In the genomic region with DNA sequence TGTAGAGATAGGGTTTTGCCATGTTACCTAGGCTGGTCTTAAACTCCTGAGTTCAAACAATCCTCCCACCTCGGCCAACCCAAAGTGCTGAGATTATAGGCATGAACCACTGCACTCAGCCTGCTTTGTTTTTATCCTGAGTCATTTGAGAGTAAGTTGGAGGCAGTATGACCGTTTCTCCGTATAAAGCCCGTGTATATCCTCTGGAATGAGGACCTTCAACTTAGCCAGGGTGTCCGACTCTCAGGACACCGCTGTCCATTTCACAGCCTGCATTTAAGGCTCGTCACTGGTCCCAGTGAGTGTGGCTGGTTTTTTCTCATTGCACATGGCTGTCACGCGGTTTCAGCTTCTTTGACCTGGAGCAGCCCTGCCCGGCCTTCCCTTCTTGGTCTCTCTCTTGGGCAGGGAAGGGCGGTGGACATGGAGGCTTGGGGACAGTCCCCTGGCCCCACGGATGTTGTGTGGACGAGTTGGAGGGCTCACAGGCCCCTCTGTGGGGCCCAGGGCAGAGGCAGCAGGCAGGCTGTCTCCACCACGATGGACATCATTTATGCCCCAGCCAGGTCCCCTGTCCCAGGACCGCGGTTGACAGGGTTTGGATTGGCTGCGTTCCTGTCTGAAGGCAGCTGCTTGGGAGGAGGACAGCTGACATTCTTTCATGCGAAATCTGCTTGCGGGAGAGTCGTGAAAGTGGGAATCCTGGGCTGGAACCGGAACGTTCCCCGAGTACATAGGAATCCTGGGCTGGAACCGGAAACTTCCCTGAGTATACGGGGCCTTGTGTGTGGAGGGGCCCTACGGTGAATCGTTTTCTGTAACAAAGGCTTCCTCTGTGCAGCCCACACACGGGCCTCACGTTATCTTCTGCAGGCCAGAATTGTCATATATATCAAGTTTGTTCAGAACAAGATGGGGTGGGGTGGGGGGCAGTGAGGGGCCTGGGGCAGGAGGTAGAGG, we compare ENCODE assay signal across 1 cellular context.
TF ChIP-seq lines count a peak whose summit lies in the region.

No MANE protein-coding gene starts in this region.

TF ChIP-seq in IMR-90, 13 proteins besides CTCF, POLR2A, EP300 and RAD21:
- TF ChIP-seq CHD1 (IDR thresholded peaks at IDR 0.05; ENCODE audit: low read depth, low read length) (no peak), MXI1 (IDR thresholded peaks at IDR 0.05; ENCODE audit: borderline replicate concordance, low read depth, low read length) (no peak), MAZ (IDR thresholded peaks at IDR 0.05; ENCODE audit: borderline replicate concordance, low read depth, low read length) (no peak), USF2 (IDR thresholded peaks at IDR 0.05; ENCODE audit: low read depth, low read length) (no peak), RFX5 (IDR thresholded peaks at IDR 0.05; ENCODE audit: low read depth, low read length) (no peak), SMC3 (IDR thresholded peaks at IDR 0.05; ENCODE audit: low read depth, low read length) (no peak), MAFK (IDR thresholded peaks at IDR 0.05; ENCODE audit: low read depth, low read length) (no peak), BHLHE40 (IDR thresholded peaks at IDR 0.05; ENCODE audit: low read depth, low read length) (no peak), FOS (IDR thresholded peaks at IDR 0.05; ENCODE audit: low read depth, low read length) (no peak), RCOR1 (IDR thresholded peaks at IDR 0.05; ENCODE audit: insufficient replicate concordance, low read length) (no peak), CEBPB (IDR thresholded peaks at IDR 0.05; ENCODE audit: low read depth, low read length) (no peak), NFE2L2 (IDR thresholded peaks at IDR 0.05; ENCODE audit: low read depth, low read length) (no peak)
- TF ChIP-seq, protein P1, sequence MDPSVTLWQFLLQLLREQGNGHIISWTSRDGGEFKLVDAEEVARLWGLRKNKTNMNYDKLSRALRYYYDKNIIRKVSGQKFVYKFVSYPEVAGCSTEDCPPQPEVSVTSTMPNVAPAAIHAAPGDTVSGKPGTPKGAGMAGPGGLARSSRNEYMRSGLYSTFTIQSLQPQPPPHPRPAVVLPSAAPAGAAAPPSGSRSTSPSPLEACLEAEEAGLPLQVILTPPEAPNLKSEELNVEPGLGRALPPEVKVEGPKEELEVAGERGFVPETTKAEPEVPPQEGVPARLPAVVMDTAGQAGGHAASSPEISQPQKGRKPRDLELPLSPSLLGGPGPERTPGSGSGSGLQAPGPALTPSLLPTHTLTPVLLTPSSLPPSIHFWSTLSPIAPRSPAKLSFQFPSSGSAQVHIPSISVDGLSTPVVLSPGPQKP (IDR thresholded peaks at IDR 0.05; ENCODE audit: borderline replicate concordance, low read depth, low read length) = no peak
